ENCODE assay signal across 15 cellular contexts in the genomic region with DNA sequence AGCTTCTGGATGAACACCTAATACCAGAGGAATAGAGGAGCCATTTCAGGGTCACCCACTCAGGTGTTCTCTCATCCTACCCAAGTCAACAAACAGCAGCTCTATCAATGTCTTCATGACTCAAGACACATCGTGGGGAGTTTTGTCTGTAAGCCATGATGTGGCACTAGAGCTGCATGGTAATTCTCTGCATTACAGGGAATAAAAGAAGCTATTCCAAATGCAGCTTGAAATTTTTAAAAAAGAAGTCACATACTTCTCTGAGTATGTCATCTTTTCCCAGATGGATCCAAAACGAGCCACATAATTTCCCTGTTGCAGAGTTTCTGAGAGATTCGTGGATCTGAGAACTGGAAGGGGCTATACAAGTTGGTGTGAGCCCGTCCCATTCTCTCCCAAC.
DNase-seq lines count a peak whose midpoint lies in the region; TF ChIP-seq lines count a peak whose summit lies in the region.
"Had no signal": no experiment of that assay in that cellular context is flagged by ENCODE, and none has a peak within 500 bp of the region (broad histone marks: within the 10 kb centered on the region; RNA-seq: fewer than 3 reads in every experiment).

No MANE protein-coding gene starts in this region.

- CTCF ChIA-PET in AG04449 (lab: Yijun Ruan, JAX) = interaction anchor here (0.6 to 12.2 kb wide), 26 partner anchors 9 to 692 kb away, joined by 3 to 197 read pairs (median 4); no protein-coding TSS in a partner anchor

- in situ Hi-C loops in astrocyte of the cerebellum (cut with HindIII; ENCODE audit: low sequenced_read_pairs) = loop anchor here (25.0 kb wide), 1 partner anchor 328 kb away; no protein-coding TSS in a partner anchor
- in situ Hi-C loops in ACHN (cut with HindIII; ENCODE audit: low pct_ligation_motif_present, low pct_unique_long_range_greater_than_20kb, low sequenced_read_pairs) = no loop called here

- H3K4me3 ChIP-seq in AG04449 (ENCODE audit: low read depth, low read length) (no peak overlapping the region), HFF-Myc (replicated peaks; ENCODE audit: low read depth, low read length) (no peak overlapping the region), astrocyte of the cerebellum (ENCODE audit: low read depth, low read length) (no peak overlapping the region)
- H3K4me3 ChIP-seq: esophagus muscularis mucosa, GM12878 had no signal

- DNase-seq in AG04449 (ENCODE audit: low read depth, low spot score) = peak; percentile 58
- DNase-seq in HFF-Myc (ENCODE audit: extremely low read depth, low read depth) = no peak
- no peak for DNase-seq in astrocyte of the cerebellum (ENCODE audit: low read depth)
- peak; percentile 52 for DNase-seq in iris pigment epithelial cell (ENCODE audit: low read depth)
- no peak for DNase-seq in NOMO-1 treated with dmso at 0.1 percent for 144 hours (lab: John Stamatoyannopoulos, UW; ENCODE audit: unreplicated experiment)
- DNase-seq in ACHN = no peak
- DNase-seq in NCI-H2196 treated with DMSO at 0.1 percent for 48 hours (lab: John Stamatoyannopoulos, UW; ENCODE audit: unreplicated experiment) = no peak
- no peak for DNase-seq in CD1c-positive myeloid dendritic cell (ENCODE audit: extremely low spot score)
- DNase-seq: activated CD4-positive, CD25-positive, alpha-beta regulatory T cell treated with anti-CD3 and anti-CD28 coated beads, Interleukin-2, amount 50 U/mL, for 72 hours; activated naive CD4-positive, alpha-beta T cell treated with anti-CD3 and anti-CD28 coated beads, Interleukin-2, amount 50 U/mL, for 16 hours; C1 segment of cervical spinal cord; DMS79 treated with DMSO at 0.1 percent for 48 hours; NCI-H1092 treated with DMSO at 0.1 percent for 48 hours had no signal

- TF ChIP-seq CTCF in AG04449 (IDR thresholded peaks at IDR 0.05; ENCODE audit: insufficient read depth, low read length, missing control alignments) = peak; percentile 41
- peak; percentile 17 for TF ChIP-seq CTCF in HFF-Myc (IDR thresholded peaks at IDR 0.05; ENCODE audit: low read depth, low read length, missing control alignments)
- peak; percentile 44 for TF ChIP-seq CTCF in astrocyte of the cerebellum (IDR thresholded peaks at IDR 0.05; ENCODE audit: low read depth, low read length, missing control alignments)

- POLR2A ChIA-PET in AG04449 (lab: Yijun Ruan, JAX) = no interaction called here

Comparison
In these comparisons a context has a peak if more than half of its experiments do, and no peak if none do; other contexts are left out.
1. DNase-seq: peak in AG04449 (single experiment) and iris pigment epithelial cell (single experiment); none in HFF-Myc (single experiment), astrocyte of the cerebellum (single experiment), NOMO-1 treated with dmso at 0.1 percent for 144 hours (single experiment), ACHN (single experiment), NCI-H2196 treated with DMSO at 0.1 percent for 48 hours (single experiment) and CD1c-positive myeloid dendritic cell (single experiment).
2. Peak in every context shown above with its lines, with median percentiles within 50 percentile points of each other: CTCF ChIP-seq.